ENCODE assay signal across 20 cellular contexts in genomic region chr7:66957595-66958290, GRCh38. TPM values are rescaled to one million over a fixed set of nuclear protein-coding genes. Genes with fewer than 3 reads are reported as not detected.
DNase-seq lines count a peak whose midpoint lies in the region; ATAC-seq and TF ChIP-seq lines count a peak whose summit lies in the region.
"Had no signal": no experiment of that assay in that cellular context is flagged by ENCODE, and none has a peak within 500 bp of the region (broad histone marks: within the 10 kb centered on the region; RNA-seq: fewer than 3 reads in every experiment).

No MANE protein-coding gene starts in this region.

- TF ChIP-seq POLR2A in spleen (IDR thresholded peaks at IDR 0.05): no peak

- DNase-seq in activated effector memory CD4-positive, alpha-beta T cell treated with anti-CD3 and anti-CD28 coated beads, Interleukin-2, amount 50 U/mL, for 16 hours: peak; percentile 24
- no peak for DNase-seq in activated effector memory CD4-positive, alpha-beta T cell treated with Interleukin-2 at 50 U/mL for 16 hours
- DNase-seq in WERI-Rb-1 (peak; percentile 28), left cardiac atrium (no peak), spleen (peak; percentile 67), head of caudate nucleus (no peak)
- DNase-seq: activated CD8-positive, alpha-beta memory T cell treated with anti-CD3 and anti-CD28 coated beads for 24 hours; activated T-cell treated with anti-CD3 and anti-CD28 coated beads, Interleukin-2, amount 50 U/mL, for 4 hours; foreskin melanocyte; GF-D8; midbrain; NCI-H1417; NCI-H524 treated with DMSO at 0.1 percent for 48 hours; psoas muscle; RPMI8226; T1000 had no signal

- no peak overlapping the region for H3K4me3 ChIP-seq in WERI-Rb-1 (ENCODE audit: low read depth, low read length)
- no peak overlapping the region for H3K4me3 ChIP-seq in spleen
- H3K4me3 ChIP-seq: dorsolateral prefrontal cortex, psoas muscle had no signal

- H3K27me3 ChIP-seq in WERI-Rb-1 (ENCODE audit: insufficient read depth, low read depth, severe bottlenecking): no peaks in the 10 kb centered on the region
- no peaks in the 10 kb centered on the region for H3K27me3 ChIP-seq in spleen (replicated peaks in 1 of 7)
- H3K27me3 ChIP-seq: dorsolateral prefrontal cortex had no signal

- no peaks in the 10 kb centered on the region for H3K9me3 ChIP-seq in WERI-Rb-1 (ENCODE audit: severe bottlenecking)
- H3K9me3 ChIP-seq in spleen: no peaks in the 10 kb centered on the region
- H3K9me3 ChIP-seq: psoas muscle had no signal

- peaks cover 0 to 5% (median 1%) of the 10 kb centered on the region in 6 donors for H3K4me1 ChIP-seq in spleen
- H3K4me1 ChIP-seq: psoas muscle had no signal

- 92 to 95% (median 93%) methylated on average over 13 of the region's 13 CpGs for WGBS in spleen, 5 donors

- intact Hi-C loops in left cardiac atrium (cut with DNase I) (no loop called here), spleen (cut with DNase I; ENCODE audit: low total_unique reads) (no loop called here), head of caudate nucleus (cut with DNase I) (no loop called here)

- H3K27ac ChIP-seq in WERI-Rb-1 (peak overlapping the region; percentile 16; the same call in 1 of the 2 replicates), spleen (no peak overlapping the region)
- H3K27ac ChIP-seq: HL-60, psoas muscle had no signal

- ATAC-seq in left cardiac atrium: peak; percentile 52 to 70
- ATAC-seq in HG02852 (IDR thresholded peaks at IDR 0.05; ENCODE audit: unreplicated experiment): no peak
- ATAC-seq in GM19455 (IDR thresholded peaks at IDR 0.05; ENCODE audit: unreplicated experiment): no peak
- ATAC-seq: activated T-cell treated with anti-CD3 and anti-CD28 coated beads, Interleukin-2, amount 50 U/mL, for 4 hours had no signal

- H3K36me3 ChIP-seq in WERI-Rb-1 (peaks cover 37% of the 10 kb centered on the region), spleen (peaks cover 3 to 86% (median 66%) of the 10 kb centered on the region in 6 donors)

- TF ChIP-seq CTCF in WERI-Rb-1 (IDR thresholded peaks at IDR 0.05; ENCODE audit: low read depth, low read length) (no peak), spleen (IDR thresholded peaks at IDR 0.05 in 8 of 11, conservative IDR thresholded peaks at IDR 0.05 in 3 of 11) (no peak)

RNA-seq across cellular contexts. Expression of gene TMEM248, which starts 36.7 kb away (rescaled TPM):
- 10 to 100 TPM; 53.6 to 64.1 TPM for total RNA-seq in left cardiac atrium
- total RNA-seq in spleen: 100 to 1,000 TPM in 3 of 7 donors, 10 to 100 TPM in 4; 79.7 to 142 (median 93.7) TPM
- polyA plus RNA-seq in spleen: 10 to 100 TPM; 21.5 to 30.9 (median 25.8) TPM

RNA-seq across cellular contexts. Expression of gene SBDS, which starts 37.6 kb away (rescaled TPM):
- total RNA-seq in left cardiac atrium (100 to 1,000 TPM; 147 to 216 TPM), spleen (10 to 100 TPM; 44.9 to 63.8 (median 53.1) TPM)
- 10 to 100 TPM; 36.9 to 58.5 (median 45.1) TPM for polyA plus RNA-seq in spleen

RNA-seq across cellular contexts. Expression of gene TYW1, which starts 38.9 kb away (rescaled TPM):
- total RNA-seq in left cardiac atrium (10 to 100 TPM; 10.8 to 13.3 TPM), spleen (10 to 100 TPM; 14.2 to 83.6 (median 23.5) TPM)
- polyA plus RNA-seq in spleen: 1 to 10 TPM; 4.9 to 7.4 (median 7.0) TPM

Comparison
In these comparisons a context has a peak if more than half of its experiments do, and no peak if none do; other contexts are left out.
1. DNase-seq: peak in activated effector memory CD4-positive, alpha-beta T cell treated with anti-CD3 and anti-CD28 coated beads, Interleukin-2, amount 50 U/mL, for 16 hours (single experiment), WERI-Rb-1 (single experiment) and spleen (single experiment); none in activated effector memory CD4-positive, alpha-beta T cell treated with Interleukin-2 at 50 U/mL for 16 hours (single experiment), left cardiac atrium (single experiment) and head of caudate nucleus (0 of 42).
2. ATAC-seq: peak in left cardiac atrium (2 of 2); none in HG02852 (single experiment) and GM19455 (single experiment).